In the genomic region with DNA sequence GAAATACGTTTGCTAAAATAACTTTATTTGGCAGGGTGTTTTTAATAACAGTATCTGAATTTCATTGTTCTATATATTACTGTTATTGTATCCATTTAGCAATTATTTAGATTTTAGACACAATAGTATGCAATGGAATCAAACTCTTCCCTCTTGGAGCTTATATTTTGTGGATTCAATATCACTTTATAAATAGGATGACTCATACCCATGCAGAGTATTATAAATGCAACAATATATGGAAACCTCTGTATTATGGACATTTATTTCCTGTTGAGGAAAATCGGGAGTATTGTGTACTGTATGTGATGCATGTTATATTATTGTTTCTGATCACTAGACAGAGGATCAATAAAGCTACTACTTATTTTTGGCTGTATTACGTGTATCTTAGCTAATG, we compare ENCODE assay signal across 8 cellular contexts. TPM values are rescaled to one million over a fixed set of nuclear protein-coding genes. Genes with fewer than 3 reads are reported as not detected.
A peak's percentile ranks its signal among the peaks of the same experiment; 100 is the strongest.
DNase-seq lines count a peak whose midpoint lies in the region; ATAC-seq and TF ChIP-seq lines count a peak whose summit lies in the region.

No MANE protein-coding gene starts in this region.

- peaks cover 0 to 30% of the 10 kb centered on the region in 2 donors for H3K4me1 ChIP-seq in right atrium auricular region
- peaks cover 3% of the 10 kb centered on the region for H3K4me1 ChIP-seq in mesenchymal stem cell (ENCODE audit: control insufficient read depth, insufficient read depth, low read depth, low read length)

- H2AFZ ChIP-seq in mesenchymal stem cell (ENCODE audit: low read depth, low read length), result no peak overlapping the region

- H2BK12ac ChIP-seq in mesenchymal stem cell (ENCODE audit: low read length in 2 of 2), result no peak overlapping the region

- no peak for ATAC-seq in HG03378 (IDR thresholded peaks at IDR 0.05; ENCODE audit: unreplicated experiment)
- no peak for ATAC-seq in omental fat pad (ENCODE audit: low FRiP score)

- H4K8ac ChIP-seq in mesenchymal stem cell (ENCODE audit: low read length), result no peak overlapping the region

- H4K91ac ChIP-seq in mesenchymal stem cell (ENCODE audit: low read length), result no peak overlapping the region

- H3K4me3 ChIP-seq in right atrium auricular region (peak overlapping the region; percentile 46 to 61), astrocyte of the cerebellum (ENCODE audit: low read depth, low read length) (peak overlapping the region; percentile 73), mesenchymal stem cell (ENCODE audit: insufficient read depth in 1 of 2, low read depth in 1 of 2, low read length in 2 of 2) (peak overlapping the region in 1 of 2 experiments; percentile 89)

- H3K27me3 ChIP-seq in right atrium auricular region (no peaks in the 10 kb centered on the region), mesenchymal stem cell (ENCODE audit: control insufficient read depth in 1 of 2, insufficient read depth in 1 of 2, low read length in 2 of 2) (no peaks in the 10 kb centered on the region)

- TF ChIP-seq CTCF in right atrium auricular region (IDR thresholded peaks at IDR 0.05) (no peak), astrocyte of the cerebellum (IDR thresholded peaks at IDR 0.05; ENCODE audit: low read depth, low read length, missing control alignments) (no peak), omental fat pad (IDR thresholded peaks at IDR 0.05) (no peak)

- no peak overlapping the region for H3K18ac ChIP-seq in mesenchymal stem cell (ENCODE audit: low read depth in 1 of 2, low read length in 2 of 2)

- DNase-seq in right atrium auricular region (ENCODE audit: low spot score) (no peak), cardiac septum (ENCODE audit: low spot score) (no peak), astrocyte of the cerebellum (ENCODE audit: low read depth) (no peak), mesenchymal stem cell (peak; percentile 18), NCI-H524 (lab: John Stamatoyannopoulos, UW) (no peak), omental fat pad (ENCODE audit: low spot score) (no peak), CD1c-positive myeloid dendritic cell (ENCODE audit: extremely low spot score) (no peak)

- H2AK5ac ChIP-seq in mesenchymal stem cell (ENCODE audit: low read length, severe bottlenecking), result no peak overlapping the region

- no peak overlapping the region for H2BK15ac ChIP-seq in mesenchymal stem cell (ENCODE audit: low read depth, poor library complexity, severe bottlenecking)

- in situ Hi-C loops in astrocyte of the cerebellum (cut with HindIII; ENCODE audit: low sequenced_read_pairs), result no loop called here

- H2BK5ac ChIP-seq in mesenchymal stem cell (ENCODE audit: low read depth, low read length, poor library complexity, severe bottlenecking), result no peak overlapping the region

- H3K9me3 ChIP-seq in right atrium auricular region (no peaks in the 10 kb centered on the region), mesenchymal stem cell (ENCODE audit: control insufficient read depth, low read length) (no peaks in the 10 kb centered on the region)

- H3K14ac ChIP-seq in mesenchymal stem cell (ENCODE audit: low read length in 2 of 2), result no peak overlapping the region

- peaks cover 3% of the 10 kb centered on the region for H3K79me1 ChIP-seq in mesenchymal stem cell (replicated peaks; ENCODE audit: low read length, poor library complexity, severe bottlenecking)

- H3K4ac ChIP-seq in mesenchymal stem cell (ENCODE audit: low read depth in 1 of 2, low read length in 2 of 2), result no peak overlapping the region

- WGBS in mesenchymal stem cell, result 57% methylated on average over 1 of the region's 3 CpGs

- intact Hi-C loops in cardiac septum (cut with DNase I), result loop anchor here (10.0 kb wide), 1 partner anchor 414 kb away; no protein-coding TSS in a partner anchor

- no peaks in the 10 kb centered on the region for H3K36me3 ChIP-seq in right atrium auricular region
- H3K36me3 ChIP-seq in mesenchymal stem cell (ENCODE audit: control insufficient read depth in 1 of 2, insufficient read depth in 2 of 2, low read depth in 1 of 2, low read length in 2 of 2), result peaks cover 0 to 10% of the 10 kb centered on the region in 2 experiments

- H3K27ac ChIP-seq in right atrium auricular region (peak overlapping the region; percentile 71 to 83), mesenchymal stem cell (ENCODE audit: low read length, poor library complexity, severe bottlenecking) (no peak overlapping the region)

- H3K9ac ChIP-seq in mesenchymal stem cell (ENCODE audit: low read length), result peak overlapping the region; percentile 99

- no peak overlapping the region for H3K23ac ChIP-seq in mesenchymal stem cell (ENCODE audit: low read length in 2 of 2)

- H3K4me2 ChIP-seq in mesenchymal stem cell (ENCODE audit: low read length, poor library complexity, severe bottlenecking), result no peak overlapping the region

- H2BK120ac ChIP-seq in mesenchymal stem cell (ENCODE audit: low read depth, low read length), result no peak overlapping the region

RNA-seq across cellular contexts. Expression of gene METTL15, which starts 0.7 kb away (rescaled TPM):
- total RNA-seq in right atrium auricular region (1 to 10 TPM; 5.3 to 9.5 TPM), cardiac septum (10.9 TPM), omental fat pad (10 to 100 TPM in 2 of 4 donors, 1 to 10 TPM in 2; 4.9 to 11.8 (median 9.4) TPM)
- polyA plus RNA-seq in mesenchymal stem cell (2013, experiment 1 of 2), result 7.1 TPM
- 7.8 TPM for polyA plus RNA-seq in mesenchymal stem cell (2013, experiment 2 of 2)

RNA-seq across cellular contexts. Expression of gene KIF18A, which starts 1.0 kb away (rescaled TPM):
- total RNA-seq in right atrium auricular region (under 1 TPM; 0.43 to 0.52 TPM), cardiac septum (0.27 TPM), omental fat pad (1 to 10 TPM in 3 of 4 donors, under 1 TPM in 1; 0.25 to 1.7 (median 1.2) TPM)
- polyA plus RNA-seq in mesenchymal stem cell (2013, experiment 1 of 2), result 7.1 TPM
- 7.3 TPM for polyA plus RNA-seq in mesenchymal stem cell (2013, experiment 2 of 2)
